ENCODE assay signal across 8 cellular contexts in the genomic region with DNA sequence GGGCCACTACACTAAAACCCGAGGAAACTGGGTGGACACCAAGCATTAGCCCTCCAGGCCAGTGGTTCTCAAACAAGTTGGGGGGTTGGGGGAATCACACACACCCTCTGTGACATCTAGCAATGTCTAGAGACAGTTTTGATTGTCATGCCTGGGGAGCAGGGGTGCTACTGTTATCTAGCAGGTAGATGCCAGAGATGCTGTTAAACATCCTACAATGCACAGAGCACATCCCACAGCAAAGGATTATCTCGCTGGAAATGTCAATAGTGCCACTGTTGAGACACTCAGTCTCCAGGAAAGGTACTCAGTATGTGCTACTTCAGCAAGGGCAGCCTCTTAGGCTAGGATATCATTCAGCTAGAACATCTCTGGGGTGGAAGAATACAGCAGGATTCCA. TPM values are rescaled to one million over a fixed set of nuclear protein-coding genes. Genes with fewer than 3 reads are reported as not detected.
DNase-seq lines count a peak whose midpoint lies in the region; ATAC-seq and TF ChIP-seq lines count a peak whose summit lies in the region.

No MANE protein-coding gene starts in this region.

- H3K27me3 Mint-ChIP-seq in activated naive CD8-positive, alpha-beta T cell: no peaks in the 10 kb centered on the region
- no peaks in the 10 kb centered on the region for H3K27me3 Mint-ChIP-seq in type B pancreatic cell

- peaks cover 0 to 29% (median 14%) of the 10 kb centered on the region in 9 donors for H3K4me1 ChIP-seq in heart right ventricle

- no peaks in the 10 kb centered on the region for H3K9me3 ChIP-seq in heart right ventricle

- no peaks in the 10 kb centered on the region for H3K9me3 Mint-ChIP-seq in activated naive CD8-positive, alpha-beta T cell (ENCODE audit: low read depth)
- no peaks in the 10 kb centered on the region for H3K9me3 Mint-ChIP-seq in type B pancreatic cell

- intact Hi-C loops in heart right ventricle (cut with DNase I): loop anchor here in 1 of 10 donors (10.0 kb wide), 1 partner anchor 196 kb away; the partner anchor contains the start of gene KDM5C
- intact Hi-C loops in left cardiac atrium (cut with DNase I): no loop called here

- H3K36me3 ChIP-seq in heart right ventricle (peaks cover 0 to 17% (median 0%) of the 10 kb centered on the region in 9 donors), kidney epithelial cell (ENCODE audit: control insufficient read depth, insufficient read depth, low read length) (no peaks in the 10 kb centered on the region)

- H3K27me3 ChIP-seq in heart right ventricle (no peaks in the 10 kb centered on the region), kidney epithelial cell (ENCODE audit: control insufficient read depth, insufficient read depth, low read length) (no peaks in the 10 kb centered on the region)

- H3K4me3 Mint-ChIP-seq in activated naive CD8-positive, alpha-beta T cell: peak overlapping the region; percentile 90
- H3K4me3 Mint-ChIP-seq in type B pancreatic cell: peak overlapping the region; percentile 99

- DNase-seq in heart right ventricle: no peak
- no peak for DNase-seq in left cardiac atrium
- DNase-seq in kidney epithelial cell (ENCODE audit: low read depth): no peak
- no peak for DNase-seq in type B pancreatic cell (ENCODE audit: extremely low spot score, unreplicated experiment)
- DNase-seq in activated CD8-positive, alpha-beta memory T cell treated with anti-CD3 and anti-CD28 coated beads, Interleukin-2, amount 50 U/mL, for 48 hours: no peak

- H3K4me1 Mint-ChIP-seq in activated naive CD8-positive, alpha-beta T cell (ENCODE audit: low read depth): peaks cover 26% of the 10 kb centered on the region
- H3K4me1 Mint-ChIP-seq in type B pancreatic cell (ENCODE audit: unreplicated experiment): peaks cover 9% of the 10 kb centered on the region

- H3K4me3 ChIP-seq in heart right ventricle (peak overlapping the region in 9 of 10 donors; percentile 50 to 83 (median 71)), kidney epithelial cell (ENCODE audit: low read depth, low read length) (peak overlapping the region; percentile 96)

- peaks cover 2% of the 10 kb centered on the region for H3K36me3 Mint-ChIP-seq in activated naive CD8-positive, alpha-beta T cell
- peaks cover 8% of the 10 kb centered on the region for H3K36me3 Mint-ChIP-seq in type B pancreatic cell

- peak overlapping the region; percentile 96 for H3K27ac Mint-ChIP-seq in activated naive CD8-positive, alpha-beta T cell
- peak overlapping the region; percentile 96 for H3K27ac Mint-ChIP-seq in type B pancreatic cell

- no peak for TF ChIP-seq CTCF in heart right ventricle (IDR thresholded peaks at IDR 0.05)
- no peak for TF ChIP-seq CTCF in kidney epithelial cell (IDR thresholded peaks at IDR 0.05; ENCODE audit: insufficient read depth, low read length, poor library complexity, severe bottlenecking)
- TF ChIP-seq CTCF in type B pancreatic cell (conservative IDR thresholded peaks at IDR 0.05): no peak

- WGBS in heart right ventricle, 2 donors: 33 to 37% methylated on average over 2 of the region's 2 CpGs

- ATAC-seq in heart right ventricle: no peak
- ATAC-seq in left cardiac atrium: no peak
- ATAC-seq in HG02678 (IDR thresholded peaks at IDR 0.05; ENCODE audit: unreplicated experiment): no peak
- no peak for ATAC-seq in GM18511 (IDR thresholded peaks at IDR 0.05; ENCODE audit: unreplicated experiment)

- H3K27ac ChIP-seq in heart right ventricle: no peak overlapping the region

RNA-seq across cellular contexts. Expression of gene SMC1A, which starts 1.3 kb away (rescaled TPM):
- 10 to 100 TPM; 27.4 to 55.1 (median 35.8) TPM for total RNA-seq in heart right ventricle
- 10 to 100 TPM in 1 of 2 donors, 1 to 10 TPM in 1; 9.5 to 22.4 TPM for polyA plus RNA-seq in heart right ventricle
- 10 to 100 TPM; 42.8 to 43.3 TPM for total RNA-seq in left cardiac atrium
- 18.8 and 30.4 TPM in 2 replicates for total RNA-seq in kidney epithelial cell
- total RNA-seq in type B pancreatic cell (ENCODE audit: low replicate concordance): 56.0 and 87.6 TPM in 2 replicates

RNA-seq across cellular contexts. Expression of gene RIBC1, which starts 1.5 kb away (rescaled TPM):
- total RNA-seq in heart right ventricle (1 to 10 TPM in 2 of 10 donors, under 1 TPM in 8; 0.28 to 1.6 (median 0.52) TPM), left cardiac atrium (under 1 TPM; 0.26 to 0.80 TPM), kidney epithelial cell (0.38 and 0.41 TPM in 2 replicates), type B pancreatic cell (ENCODE audit: low replicate concordance) (1.9 and 2.7 TPM in 2 replicates)
- polyA plus RNA-seq in heart right ventricle: under 1 TPM; 0.44 to 0.58 TPM

RNA-seq across cellular contexts. Expression of gene HSD17B10, which starts 13.0 kb away (rescaled TPM):
- total RNA-seq in heart right ventricle (100 to 1,000 TPM in 5 of 10 donors, 10 to 100 TPM in 5; 43.9 to 126 (median 105) TPM), left cardiac atrium (100 to 1,000 TPM in 1 of 2 donors, 10 to 100 TPM in 1; 98.9 to 106 TPM), kidney epithelial cell (85.8 and 97.4 TPM in 2 replicates), type B pancreatic cell (ENCODE audit: low replicate concordance) (63.7 and 101 TPM in 2 replicates)
- 100 to 1,000 TPM in 1 of 2 donors, 10 to 100 TPM in 1; 64.7 to 212 TPM for polyA plus RNA-seq in heart right ventricle
